ENCODE assay signal across 26 cellular contexts in the genomic region with DNA sequence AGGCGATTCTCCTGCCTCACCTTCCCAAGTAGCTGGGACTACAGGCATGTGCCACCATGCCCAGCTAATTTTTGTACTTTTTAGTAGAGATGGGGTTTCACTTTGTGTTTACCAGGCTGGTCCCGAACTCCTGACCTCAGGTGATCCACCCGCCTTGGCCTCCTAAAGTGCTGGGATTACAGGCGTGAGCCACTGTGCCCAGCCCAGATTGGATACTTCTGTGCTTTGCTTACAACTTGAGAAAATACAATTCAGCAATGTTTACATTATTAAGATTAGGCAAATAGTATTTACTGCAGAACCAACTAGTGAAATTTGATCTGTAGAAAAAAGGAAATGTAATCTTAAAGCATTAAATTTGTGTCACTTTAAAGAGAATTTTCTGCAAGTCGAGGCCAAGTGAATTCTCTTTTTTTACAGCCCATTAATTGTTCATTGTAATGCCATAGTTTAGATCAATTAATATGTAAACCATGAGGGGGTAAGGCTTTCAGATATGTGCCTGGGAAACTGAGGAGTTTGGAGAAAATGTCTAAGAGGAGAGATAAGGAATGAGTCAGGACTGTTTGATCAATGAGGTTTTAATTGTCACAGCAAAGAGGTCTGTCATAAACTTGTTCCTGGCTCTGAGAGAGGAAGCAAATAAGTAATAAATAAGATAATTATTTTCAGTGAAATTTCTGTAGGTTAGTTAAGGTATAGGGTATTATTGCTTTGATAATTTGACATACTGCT. TPM values are rescaled to one million over a fixed set of nuclear protein-coding genes. Genes with fewer than 3 reads are reported as not detected.
DNase-seq lines count a peak whose midpoint lies in the region; ATAC-seq and TF ChIP-seq lines count a peak whose summit lies in the region.
"Had no signal": no experiment of that assay in that cellular context is flagged by ENCODE, and none has a peak within 500 bp of the region (broad histone marks: within the 10 kb centered on the region; RNA-seq: fewer than 3 reads in every experiment).

No MANE protein-coding gene starts in this region.

- DNase-seq in NCI-H146 treated with DMSO at 0.1 percent for 48 hours (lab: John Stamatoyannopoulos, UW; ENCODE audit: unreplicated experiment) (peak; percentile 33), NCI-H146 (lab: John Stamatoyannopoulos, UW) (no peak), RPMI7951 (ENCODE audit: low read depth) (peak; percentile 19), hepatocyte (ENCODE audit: low spot score) (peak; percentile 24)
- DNase-seq in activated CD4-positive, alpha-beta T cell treated with anti-CD3 and anti-CD28 coated beads, Interleukin-2, amount 50 U/mL, for 4 hours: no peak
- no peak for DNase-seq in activated CD4-positive, alpha-beta T cell treated with anti-CD3 and anti-CD28 coated beads, Interleukin-2, amount 50 U/mL, for 1 hour
- DNase-seq: activated CD8-positive, alpha-beta T cell treated with anti-CD3 and anti-CD28 coated beads, Interleukin-2, amount 10 ng/mL, durations not matched to agents 7 days and 5 days; activated naive CD4-positive, alpha-beta T cell treated with anti-CD3 and anti-CD28 coated beads, Interleukin-2, amount 10 ng/mL, durations not matched to agents 7 days and 5 days; CD4-positive, CD25-positive, alpha-beta regulatory T cell; HCEC 1CT; immature natural killer cell; KG1; NCI-H1417 treated with DMSO at 0.1 percent for 48 hours; NCI-H2081 treated with DMSO at 0.1 percent for 48 hours; NCI-H2227 treated with DMSO at 0.1 percent for 48 hours; NCI-H526 treated with DMSO at 0.1 percent for 48 hours; nephron progenitor cell; NK-92 treated with Interleukin-12 subunit alpha and Interleukin-12 subunit beta, amount 100 ng/mL, for 24 hours; Right ventricle myocardium superior; stimulated activated naive CD4-positive, alpha-beta T cell; upper lobe of right lung had no signal

- no peaks in the 10 kb centered on the region for H3K9me2 ChIP-seq in hepatocyte (replicated peaks; ENCODE audit: insufficient read depth)

- no peak overlapping the region for H3K4me2 ChIP-seq in hepatocyte

- H3K4me1 ChIP-seq in hepatocyte (ENCODE audit: insufficient read depth): no peaks in the 10 kb centered on the region
- H3K4me1 ChIP-seq: breast epithelium, upper lobe of right lung had no signal

- no peaks in the 10 kb centered on the region for H3K36me3 ChIP-seq in hepatocyte (replicated peaks; ENCODE audit: insufficient read depth, low read depth)
- H3K36me3 ChIP-seq: breast epithelium, upper lobe of right lung had no signal

- no peak overlapping the region for H3K27ac ChIP-seq in hepatocyte
- H3K27ac ChIP-seq: breast epithelium, upper lobe of right lung had no signal

- H3K27me3 ChIP-seq in hepatocyte: no peaks in the 10 kb centered on the region
- H3K27me3 ChIP-seq: breast epithelium, upper lobe of right lung had no signal

- no peak overlapping the region for H3K4me3 ChIP-seq in hepatocyte
- H3K4me3 ChIP-seq: breast epithelium, upper lobe of right lung had no signal

- no peak overlapping the region for H2AFZ ChIP-seq in hepatocyte

- TF ChIP-seq CTCF in hepatocyte (IDR thresholded peaks at IDR 0.05; ENCODE audit: poor library complexity): no peak

- WGBS in hepatocyte (ENCODE audit: low lambda C conversion rate, missing lambda C conversion rate): 40% methylated on average over 5 of the region's 5 CpGs

- H3K9me3 ChIP-seq in hepatocyte (ENCODE audit: low read depth): no peaks in the 10 kb centered on the region
- H3K9me3 ChIP-seq: upper lobe of right lung had no signal

- ATAC-seq in HG02884 (IDR thresholded peaks at IDR 0.05; ENCODE audit: unreplicated experiment): no peak
- no peak for ATAC-seq in GM18519 (IDR thresholded peaks at IDR 0.05; ENCODE audit: low FRiP score, unreplicated experiment)
- ATAC-seq: activated CD8-positive, alpha-beta T cell treated with anti-CD3 and anti-CD28 coated beads, Interleukin-2, amount 10 ng/mL, durations not matched to agents 7 days and 5 days; left lobe of liver; upper lobe of right lung had no signal

- H4K20me1 ChIP-seq in hepatocyte (ENCODE audit: insufficient read depth, poor library complexity, severe bottlenecking): no peaks in the 10 kb centered on the region

- H3K79me2 ChIP-seq in hepatocyte: no peaks in the 10 kb centered on the region

RNA-seq across cellular contexts. Expression of a gene that starts 15.3 kb away (rescaled TPM):
- not detected in 2 replicates for total RNA-seq in RPMI7951 (2014; rRNA removed; shearing (Covaris generic))
- total RNA-seq in hepatocyte: not detected in 2 replicates
- polyA plus RNA-seq in hepatocyte: not detected in 2 replicates
- total RNA-seq: activated CD8-positive, alpha-beta T cell treated with anti-CD3 and anti-CD28 coated beads, Interleukin-2, amount 10 ng/mL, durations not matched to agents 7 days and 5 days; breast epithelium; CD4-positive, CD25-positive, alpha-beta regulatory T cell; left lobe of liver; osteoblast; Right ventricle myocardium superior; upper lobe of right lung had no signal
- polyA plus RNA-seq: CD4-positive, CD25-positive, alpha-beta regulatory T cell; immature natural killer cell had no signal

Comparison
In these comparisons a context has a peak if more than half of its experiments do, and no peak if none do; other contexts are left out.
1. DNase-seq: peak in NCI-H146 treated with DMSO at 0.1 percent for 48 hours (single experiment), RPMI7951 (single experiment) and hepatocyte (single experiment); none in NCI-H146 (single experiment), activated CD4-positive, alpha-beta T cell treated with anti-CD3 and anti-CD28 coated beads, Interleukin-2, amount 50 U/mL, for 4 hours (0 of 2) and activated CD4-positive, alpha-beta T cell treated with anti-CD3 and anti-CD28 coated beads, Interleukin-2, amount 50 U/mL, for 1 hour (single experiment).